In the genomic region with DNA sequence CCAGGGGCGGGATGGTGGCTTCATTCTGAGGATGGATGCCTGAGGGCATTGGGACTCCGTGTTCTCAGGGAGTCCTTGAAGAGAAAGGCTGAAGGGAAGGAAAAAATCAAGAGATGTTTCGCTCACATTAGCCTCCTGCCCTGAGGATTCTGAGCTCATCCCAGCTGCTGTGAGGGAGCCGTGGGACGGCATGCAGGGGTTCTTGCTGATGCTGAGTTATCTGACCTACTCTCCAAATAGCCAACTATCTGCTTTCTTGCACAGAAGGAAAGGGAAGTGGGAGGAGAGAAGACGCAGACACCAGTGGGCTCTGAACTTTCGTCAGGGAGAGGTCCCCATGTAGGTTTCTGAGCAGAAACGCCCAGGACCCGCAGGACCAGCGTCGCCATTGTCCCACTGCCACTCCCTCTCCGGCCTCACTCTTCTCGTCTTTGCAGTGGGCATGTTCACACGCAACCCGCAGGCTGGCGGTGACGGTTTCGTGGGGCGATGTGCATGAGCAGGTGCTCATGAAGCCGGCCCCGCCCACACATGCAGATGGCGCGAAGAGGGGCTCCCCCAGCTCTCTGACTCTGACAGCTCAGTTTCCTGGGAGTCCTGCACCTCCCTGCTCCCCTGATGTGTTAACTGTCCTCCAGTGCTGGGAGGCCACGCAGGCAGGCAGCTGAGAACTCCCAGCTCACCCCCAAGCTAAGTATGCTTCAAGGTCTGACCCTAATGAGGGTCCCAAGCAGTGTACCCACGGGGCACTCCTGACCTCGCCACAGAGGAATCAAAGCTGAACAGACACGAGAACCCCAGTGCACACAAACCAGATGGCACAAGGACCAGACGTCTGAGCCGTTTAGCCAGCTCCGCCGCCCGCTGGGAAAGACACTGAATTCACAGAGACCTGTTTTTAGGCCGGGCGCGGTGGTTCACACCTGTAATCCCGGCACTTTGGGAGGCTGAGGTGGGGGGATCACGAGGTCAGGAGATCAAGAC, we compare ENCODE assay signal across 9 cellular contexts. TPM values are rescaled to one million over a fixed set of nuclear protein-coding genes. Genes with fewer than 3 reads are reported as not detected.
DNase-seq lines count a peak whose midpoint lies in the region; ATAC-seq, FAIRE-seq and TF ChIP-seq lines count a peak whose summit lies in the region.
"Had no signal": no experiment of that assay in that cellular context is flagged by ENCODE, and none has a peak within 500 bp of the region (broad histone marks: within the 10 kb centered on the region; RNA-seq: fewer than 3 reads in every experiment).

No MANE protein-coding gene starts in this region.

- H3K36me3 ChIP-seq in heart left ventricle = no peaks in the 10 kb centered on the region

- H3K4me3 ChIP-seq in heart left ventricle = no peak overlapping the region
- H3K4me3 ChIP-seq: lung had no signal

- intact Hi-C loops in heart left ventricle (cut with DNase I) = loop anchor here in 4 of 10 donors (10.0 kb wide), 3 partner anchors 53 to 243 kb away; no protein-coding TSS in a partner anchor

- TF ChIP-seq POLR2A in heart left ventricle (IDR thresholded peaks at IDR 0.05) = no peak

- peak; percentile 48 for DNase-seq in GM18507 (ENCODE audit: extremely low spot score, insufficient read length, low read depth)
- peak; percentile 69 to 72 for DNase-seq in memory B cell (ENCODE audit: low spot score in 2 of 2)
- no peak for DNase-seq in heart left ventricle
- DNase-seq in NOMO-1 treated with DMSO at 0.1 percent for 48 hours (lab: John Stamatoyannopoulos, UW; ENCODE audit: unreplicated experiment) = no peak
- DNase-seq in DMS53 (lab: John Stamatoyannopoulos, UW) = no peak
- DNase-seq in HT-29 (ENCODE audit: low spot score) = no peak

- no peak for TF ChIP-seq CTCF in heart left ventricle (IDR thresholded peaks at IDR 0.05)

- ATAC-seq in GM21526 (IDR thresholded peaks at IDR 0.05; ENCODE audit: low FRiP score, unreplicated experiment) (peak; percentile 75), HG03460 (IDR thresholded peaks at IDR 0.05; ENCODE audit: unreplicated experiment) (peak; percentile 74), memory B cell (ENCODE audit: low read depth) (peak; percentile 89), heart left ventricle (no peak)

- 81 to 83% (median 82%) methylated on average over 36 to 37 of the region's 37 CpGs for WGBS in heart left ventricle, 4 donors

- H3K9me3 ChIP-seq in heart left ventricle = peaks cover 0 to 14% (median 5%) of the 10 kb centered on the region in 12 donors

- no peaks in the 10 kb centered on the region for H3K27me3 ChIP-seq in heart left ventricle

- H3K27me3 Mint-ChIP-seq in memory B cell = peaks cover 4% of the 10 kb centered on the region

- H3K36me3 Mint-ChIP-seq in memory B cell = no peaks in the 10 kb centered on the region

- peaks cover 0 to 12% (median 6%) of the 10 kb centered on the region in 12 donors for H3K4me1 ChIP-seq in heart left ventricle

- FAIRE-seq in GM18507 (lab: Jason Lieb, UNC) = peak; percentile 86

- H3K9me3 Mint-ChIP-seq in memory B cell = peaks cover 2% of the 10 kb centered on the region

- H3K27ac ChIP-seq in heart left ventricle = no peak overlapping the region

- peaks cover 20% of the 10 kb centered on the region for H3K4me1 Mint-ChIP-seq in memory B cell

- peak overlapping the region; percentile 74 for H3K27ac Mint-ChIP-seq in memory B cell

- H3K4me3 Mint-ChIP-seq in memory B cell = peak overlapping the region; percentile 81

RNA-seq across cellular contexts. Expression of gene ABLIM2, which starts 13.6 kb away (rescaled TPM):
- 10 to 100 TPM; 14.3 to 25.8 (median 18.4) TPM for total RNA-seq in heart left ventricle
- polyA plus RNA-seq in heart left ventricle = 10 to 100 TPM; 11.1 to 27.9 TPM
- total RNA-seq in HT-29 (2014; rRNA removed; shearing (Covaris generic)) = 0.13 TPM in 1 of 2 replicates, not detected in the other

RNA-seq across cellular contexts. Expression of gene SH3TC1, which starts 26.9 kb away (rescaled TPM):
- 10 to 100 TPM in 6 of 9 donors, 1 to 10 TPM in 3; 6.0 to 45.9 (median 11.5) TPM for total RNA-seq in heart left ventricle
- 1 to 10 TPM; 5.8 to 8.1 TPM for polyA plus RNA-seq in heart left ventricle
- 22.6 and 32.0 TPM in 2 replicates for total RNA-seq in HT-29 (2014; rRNA removed; shearing (Covaris generic))

Comparison
In these comparisons a context has a peak if more than half of its experiments do, and no peak if none do; other contexts are left out.
1. DNase-seq: peak in GM18507 (single experiment) and memory B cell (2 of 2); none in heart left ventricle (0 of 5), NOMO-1 treated with DMSO at 0.1 percent for 48 hours (single experiment), DMS53 (single experiment) and HT-29 (single experiment).
2. ATAC-seq: peak in GM21526 (single experiment), HG03460 (single experiment) and memory B cell (single experiment); none in heart left ventricle (0 of 4).
3. RNA of gene ABLIM2, which starts 13.6 kb away (total RNA-seq): 14.3 to 25.8 TPM in heart left ventricle; 0.13 TPM in HT-29; every median in the first group is over 10 times any median in the second.